ENCODE assay signal across 9 cellular contexts in the genomic region with DNA sequence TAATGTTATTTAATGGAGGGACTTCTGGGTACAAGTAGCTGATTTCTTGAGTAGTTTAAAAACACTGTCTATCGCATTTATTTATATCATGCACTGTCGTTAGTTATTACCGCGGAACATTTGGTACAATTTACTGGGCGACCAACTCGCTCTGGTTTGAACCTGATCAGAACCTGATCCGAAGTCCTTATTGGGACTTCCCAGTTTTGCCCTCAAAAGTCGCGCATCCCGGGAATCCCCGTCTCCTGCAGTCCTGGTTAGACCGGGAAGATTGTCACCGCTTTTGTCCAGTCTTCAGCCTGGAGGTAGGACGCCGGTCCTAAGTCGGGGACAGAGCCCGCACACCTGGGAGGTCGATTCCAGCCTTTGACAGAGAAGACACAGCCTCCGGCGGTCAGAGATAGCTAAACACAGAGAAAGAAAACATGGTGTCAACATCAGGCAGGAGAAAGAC. TPM values are rescaled to one million over a fixed set of nuclear protein-coding genes. Genes with fewer than 3 reads are reported as not detected.
A peak's percentile ranks its signal among the peaks of the same experiment; 100 is the strongest.
DNase-seq lines count a peak whose midpoint lies in the region; ATAC-seq and TF ChIP-seq lines count a peak whose summit lies in the region.
"Had no signal": no experiment of that assay in that cellular context is flagged by ENCODE, and none has a peak within 500 bp of the region (broad histone marks: within the 10 kb centered on the region; RNA-seq: fewer than 3 reads in every experiment).

No MANE protein-coding gene starts in this region.

- peaks cover 8% of the 10 kb centered on the region for H3K79me1 ChIP-seq in trophoblast cell (ENCODE audit: low read length)

- H3K27ac ChIP-seq in left ventricle myocardium inferior (replicated peaks) (peak overlapping the region; percentile 93), trophoblast cell (ENCODE audit: low read depth, low read length) (peak overlapping the region; percentile 40)

- H2AFZ ChIP-seq in Loucy (ENCODE audit: low read length) (peak overlapping the region; percentile 99), trophoblast cell (ENCODE audit: insufficient read depth, low read length, poor library complexity) (peak overlapping the region; percentile 82)

- H3K9me3 ChIP-seq in Loucy (ENCODE audit: insufficient read depth, low read depth, low read length) (no peaks in the 10 kb centered on the region), left ventricle myocardium inferior (replicated peaks) (no peaks in the 10 kb centered on the region), trophoblast cell (ENCODE audit: insufficient read depth, low read depth, low read length) (no peaks in the 10 kb centered on the region)

- H3K4me1 ChIP-seq in Loucy (ENCODE audit: insufficient read depth, low read length, poor library complexity, severe bottlenecking), result peaks cover 24% of the 10 kb centered on the region
- peaks cover 32% of the 10 kb centered on the region for H3K4me1 ChIP-seq in left ventricle myocardium inferior
- peaks cover 6% of the 10 kb centered on the region in 2 experiments for H3K4me1 ChIP-seq in trophoblast cell (ENCODE audit: control insufficient read depth in 1 of 2, insufficient read depth in 2 of 2, low read length in 2 of 2)

- no peak overlapping the region for H3K23ac ChIP-seq in trophoblast cell (ENCODE audit: low read length)

- peak overlapping the region; percentile 88 for H3K9ac ChIP-seq in Loucy (ENCODE audit: low read depth, low read length, poor library complexity, severe bottlenecking)
- H3K9ac ChIP-seq in trophoblast cell (ENCODE audit: low read length), result peak overlapping the region; percentile 88

- no peaks in the 10 kb centered on the region for H3K9me2 ChIP-seq in Loucy (replicated peaks; ENCODE audit: low read depth, low read length)

- H3K4me3 ChIP-seq in Loucy (ENCODE audit: low read length, poor library complexity, severe bottlenecking), result peak overlapping the region; percentile 97
- peak overlapping the region; percentile 77 for H3K4me3 ChIP-seq in left ventricle myocardium inferior
- H3K4me3 ChIP-seq in trophoblast cell (ENCODE audit: low read depth, low read length), result peak overlapping the region; percentile 87

- H2AK5ac ChIP-seq in trophoblast cell (ENCODE audit: low read length), result no peak overlapping the region

- H4K20me1 ChIP-seq in Loucy (ENCODE audit: insufficient read depth, low read length, poor library complexity, severe bottlenecking), result peaks cover 4% of the 10 kb centered on the region

- H3F3A ChIP-seq in Loucy (ENCODE audit: low read depth), result no peaks in the 10 kb centered on the region

- ATAC-seq in HG03097 (IDR thresholded peaks at IDR 0.05; ENCODE audit: low FRiP score, unreplicated experiment), result no peak

- H3K79me2 ChIP-seq in Loucy (ENCODE audit: insufficient read depth, low read length) (peaks cover 14% of the 10 kb centered on the region; the same call in 1 of the 2 replicates), trophoblast cell (ENCODE audit: control insufficient read depth, insufficient read depth, low read length, poor library complexity) (peaks cover 5% of the 10 kb centered on the region)

- H3K18ac ChIP-seq in trophoblast cell (ENCODE audit: low read length), result no peak overlapping the region

- no peaks in the 10 kb centered on the region for H3K27me3 Mint-ChIP-seq in activated naive CD4-positive, alpha-beta T cell treated with anti-CD3 and anti-CD28 coated beads, Interleukin-2, amount 50 U/mL, for 24 hours

- WGBS in trophoblast cell (ENCODE audit: extremely low coverage, insufficient coverage, insufficient read length), result no CpG with 5 or more reads among the region's 20 CpGs

- H3K9me3 Mint-ChIP-seq in activated naive CD4-positive, alpha-beta T cell treated with anti-CD3 and anti-CD28 coated beads, Interleukin-2, amount 50 U/mL, for 24 hours, result no peaks in the 10 kb centered on the region

- H3K27me3 ChIP-seq in Loucy (ENCODE audit: insufficient read depth, low read length, poor library complexity, severe bottlenecking), result no peaks in the 10 kb centered on the region
- H3K27me3 ChIP-seq in left ventricle myocardium inferior (ENCODE audit: low read depth), result no peaks in the 10 kb centered on the region
- H3K27me3 ChIP-seq in trophoblast cell (ENCODE audit: insufficient read depth, low read length), result no peaks in the 10 kb centered on the region

- no peak overlapping the region for H3K4ac ChIP-seq in trophoblast cell (ENCODE audit: low read depth, low read length)

- peak overlapping the region; percentile 96 for H3K4me2 ChIP-seq in Loucy (ENCODE audit: low read depth, low read length, poor library complexity, severe bottlenecking)
- peak overlapping the region; percentile 83 for H3K4me2 ChIP-seq in trophoblast cell (ENCODE audit: low read length)

- peaks cover 55% of the 10 kb centered on the region for H3K4me1 Mint-ChIP-seq in activated naive CD4-positive, alpha-beta T cell treated with anti-CD3 and anti-CD28 coated beads, Interleukin-2, amount 50 U/mL, for 24 hours

- intact Hi-C loops in left ventricle myocardium inferior (cut with micrococcal nuclease), result no loop called here

- peak overlapping the region; percentile 71 for H4K91ac ChIP-seq in trophoblast cell (ENCODE audit: low read depth, low read length)

- H3K14ac ChIP-seq in trophoblast cell (ENCODE audit: low read length), result no peak overlapping the region

- DNase-seq in NCI-H2227 (lab: John Stamatoyannopoulos, UW; ENCODE audit: unreplicated experiment) (peak; percentile 9), NCI-H2227 treated with DMSO at 0.1 percent for 48 hours (lab: John Stamatoyannopoulos, UW) (no peak), left ventricle myocardium inferior (no peak), trophoblast cell (peak; percentile 83 to 88), Kasumi-1 (lab: John Stamatoyannopoulos, UW) (no peak)

- TF ChIP-seq CTCF in Loucy (conservative IDR thresholded peaks at IDR 0.05; ENCODE audit: low read length) (no peak), left ventricle myocardium inferior (IDR thresholded peaks at IDR 0.05; ENCODE audit: borderline replicate concordance) (no peak)

- H4K8ac ChIP-seq in trophoblast cell (ENCODE audit: low read depth, low read length), result peak overlapping the region; percentile 95

- no peak overlapping the region for H2BK12ac ChIP-seq in trophoblast cell (ENCODE audit: low read length)

- H3K4me3 Mint-ChIP-seq in activated naive CD4-positive, alpha-beta T cell treated with anti-CD3 and anti-CD28 coated beads, Interleukin-2, amount 50 U/mL, for 24 hours, result peak overlapping the region; percentile 98

- H4K12ac ChIP-seq in trophoblast cell (ENCODE audit: low read depth, low read length), result no peak overlapping the region

- peaks cover 5% of the 10 kb centered on the region for H3K36me3 Mint-ChIP-seq in activated naive CD4-positive, alpha-beta T cell treated with anti-CD3 and anti-CD28 coated beads, Interleukin-2, amount 50 U/mL, for 24 hours

- H2BK120ac ChIP-seq in trophoblast cell (ENCODE audit: insufficient read depth, low read length, poor library complexity), result no peak overlapping the region

- no peak overlapping the region for H2BK5ac ChIP-seq in trophoblast cell (ENCODE audit: low read depth, low read length, poor library complexity)

- peak overlapping the region; percentile 97 for H3K27ac Mint-ChIP-seq in activated naive CD4-positive, alpha-beta T cell treated with anti-CD3 and anti-CD28 coated beads, Interleukin-2, amount 50 U/mL, for 24 hours

- H3K36me3 ChIP-seq in Loucy (ENCODE audit: insufficient read depth, low read length) (no peaks in the 10 kb centered on the region), left ventricle myocardium inferior (peaks cover 18% of the 10 kb centered on the region), trophoblast cell (ENCODE audit: control insufficient read depth in 1 of 2, insufficient read depth in 2 of 2, low read length in 2 of 2) (peaks cover 0 to 7% of the 10 kb centered on the region in 2 experiments)

RNA-seq across cellular contexts. Expression of a gene that starts 0.7 kb away (rescaled TPM):
- 15.0 TPM for total RNA-seq in left ventricle myocardium inferior
- 17.6 and 18.6 TPM in 2 replicates for polyA plus RNA-seq in trophoblast cell (2013)

RNA-seq across cellular contexts. Expression of a gene that starts 34.4 kb away (rescaled TPM):
- 25.0 TPM for total RNA-seq in left ventricle myocardium inferior
- 32.8 and 33.1 TPM in 2 replicates for polyA plus RNA-seq in trophoblast cell (2013)

RNA-seq across cellular contexts. Expression of a gene that starts 44.3 kb away (rescaled TPM):
- not detected for total RNA-seq in left ventricle myocardium inferior
- polyA plus RNA-seq in trophoblast cell (2013), result not detected in 2 replicates
- total RNA-seq: dermis microvascular lymphatic vessel endothelial cell had no signal

Comparison
In these comparisons a context has a peak if more than half of its experiments do, and no peak if none do; other contexts are left out.
1. DNase-seq: peak in NCI-H2227 (single experiment) and trophoblast cell (2 of 2); none in NCI-H2227 treated with DMSO at 0.1 percent for 48 hours (single experiment), left ventricle myocardium inferior (single experiment) and Kasumi-1 (0 of 2).
2. Peak in every context shown above with its lines, with median percentiles within 50 percentile points of each other: H3K4me3 ChIP-seq.